Comparison of ENCODE assay signal across 1 cellular context in genomic region chr10:124093076-124093773, GRCh38.
A peak's percentile ranks its signal among the peaks of the same experiment; 100 is the strongest.
TF ChIP-seq lines count a peak whose summit lies in the region.

A gene with protein sequence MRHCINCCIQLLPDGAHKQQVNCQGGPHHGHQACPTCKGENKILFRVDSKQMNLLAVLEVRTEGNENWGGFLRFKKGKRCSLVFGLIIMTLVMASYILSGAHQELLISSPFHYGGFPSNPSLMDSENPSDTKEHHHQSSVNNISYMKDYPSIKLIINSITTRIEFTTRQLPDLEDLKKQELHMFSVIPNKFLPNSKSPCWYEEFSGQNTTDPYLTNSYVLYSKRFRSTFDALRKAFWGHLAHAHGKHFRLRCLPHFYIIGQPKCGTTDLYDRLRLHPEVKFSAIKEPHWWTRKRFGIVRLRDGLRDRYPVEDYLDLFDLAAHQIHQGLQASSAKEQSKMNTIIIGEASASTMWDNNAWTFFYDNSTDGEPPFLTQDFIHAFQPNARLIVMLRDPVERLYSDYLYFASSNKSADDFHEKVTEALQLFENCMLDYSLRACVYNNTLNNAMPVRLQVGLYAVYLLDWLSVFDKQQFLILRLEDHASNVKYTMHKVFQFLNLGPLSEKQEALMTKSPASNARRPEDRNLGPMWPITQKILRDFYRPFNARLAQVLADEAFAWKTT (minus strand): TSS chr10:124093598. CDS start chr10:124046212, 47,386 bp downstream.

TF ChIP-seq in HepG2, 621 proteins besides CTCF, POLR2A, EP300 and RAD21 (continued from another document and continues in another):
- TF ChIP-seq ZNF407 (CRISPR knock-in tag; IDR thresholded peaks at IDR 0.05; ENCODE audit: not compliant biosample characterization) (no peak), SRF (IDR thresholded peaks at IDR 0.05; ENCODE audit: low read depth, low read length) (no peak), REXO4 (CRISPR knock-in tag; IDR thresholded peaks at IDR 0.05; ENCODE audit: borderline replicate concordance) (no peak), HOXA3 (CRISPR knock-in tag; IDR thresholded peaks at IDR 0.05) (peak; percentile 59; the same call in 1 of the 2 replicates), BHLHE40 (IDR thresholded peaks at IDR 0.05; ENCODE audit: low read length) (peak; percentile 57), JUNB (CRISPR knock-in tag; IDR thresholded peaks at IDR 0.05; ENCODE audit: borderline replicate concordance) (no peak), HMG20A (CRISPR knock-in tag; IDR thresholded peaks at IDR 0.05; ENCODE audit: borderline replicate concordance) (peak; percentile 44; the same call in 1 of the 2 replicates), ZNF354B (CRISPR knock-in tag; IDR thresholded peaks at IDR 0.05) (no peak), GTF3A (CRISPR knock-in tag; conservative IDR thresholded peaks at IDR 0.05) (no peak), KDM5A (IDR thresholded peaks at IDR 0.05; ENCODE audit: borderline replicate concordance, low read length) (no peak), ZNF792 (CRISPR knock-in tag; IDR thresholded peaks at IDR 0.05) (peak; percentile 21; the same call in 1 of the 2 replicates), BORCS8-MEF2B (CRISPR knock-in tag; IDR thresholded peaks at IDR 0.05) (no peak), ATF7 (IDR thresholded peaks at IDR 0.05) (no peak), ATF7 (CRISPR knock-in tag; IDR thresholded peaks at IDR 0.05) (no peak), ADNP (CRISPR knock-in tag; IDR thresholded peaks at IDR 0.05) (no peak), KLF6 (CRISPR knock-in tag; IDR thresholded peaks at IDR 0.05) (no peak), ZNF329 (CRISPR knock-in tag; IDR thresholded peaks at IDR 0.05; ENCODE audit: low read depth) (0 out of 2 replicates have a peak, but pooled peaks have one; percentile 23), ZNF264 (CRISPR knock-in tag; IDR thresholded peaks at IDR 0.05) (no peak), SNRNP70 (IDR thresholded peaks at IDR 0.05; ENCODE audit: low read depth, low read length) (no peak), SUZ12 (IDR thresholded peaks at IDR 0.05; ENCODE audit: low read depth, low read length) (no peak), ARNT (IDR thresholded peaks at IDR 0.05) (no peak), MTA3 (CRISPR knock-in tag; IDR thresholded peaks at IDR 0.05) (no peak), ZNF225 (CRISPR knock-in tag; IDR thresholded peaks at IDR 0.05) (no peak), MYNN (CRISPR knock-in tag; IDR thresholded peaks at IDR 0.05; ENCODE audit: low read depth) (no peak), ZNF839 (CRISPR knock-in tag; IDR thresholded peaks at IDR 0.05; ENCODE audit: borderline replicate concordance) (no peak), SMARCC2 (IDR thresholded peaks at IDR 0.05) (no peak), ZBTB44 (CRISPR knock-in tag; IDR thresholded peaks at IDR 0.05) (no peak), BCL3 (CRISPR knock-in tag; IDR thresholded peaks at IDR 0.05) (no peak), ZNF30 (CRISPR knock-in tag; IDR thresholded peaks at IDR 0.05) (no peak), ZNF879 (CRISPR knock-in tag; IDR thresholded peaks at IDR 0.05) (no peak), NFE2 (CRISPR knock-in tag; IDR thresholded peaks at IDR 0.05) (no peak), ZKSCAN8 (CRISPR knock-in tag; IDR thresholded peaks at IDR 0.05; ENCODE audit: borderline replicate concordance) (no peak), PCBP1 (IDR thresholded peaks at IDR 0.05; ENCODE audit: borderline replicate concordance, low read depth, low read length) (no peak; the same call in 1 of the 2 replicates)
- TF ChIP-seq, protein P1, sequence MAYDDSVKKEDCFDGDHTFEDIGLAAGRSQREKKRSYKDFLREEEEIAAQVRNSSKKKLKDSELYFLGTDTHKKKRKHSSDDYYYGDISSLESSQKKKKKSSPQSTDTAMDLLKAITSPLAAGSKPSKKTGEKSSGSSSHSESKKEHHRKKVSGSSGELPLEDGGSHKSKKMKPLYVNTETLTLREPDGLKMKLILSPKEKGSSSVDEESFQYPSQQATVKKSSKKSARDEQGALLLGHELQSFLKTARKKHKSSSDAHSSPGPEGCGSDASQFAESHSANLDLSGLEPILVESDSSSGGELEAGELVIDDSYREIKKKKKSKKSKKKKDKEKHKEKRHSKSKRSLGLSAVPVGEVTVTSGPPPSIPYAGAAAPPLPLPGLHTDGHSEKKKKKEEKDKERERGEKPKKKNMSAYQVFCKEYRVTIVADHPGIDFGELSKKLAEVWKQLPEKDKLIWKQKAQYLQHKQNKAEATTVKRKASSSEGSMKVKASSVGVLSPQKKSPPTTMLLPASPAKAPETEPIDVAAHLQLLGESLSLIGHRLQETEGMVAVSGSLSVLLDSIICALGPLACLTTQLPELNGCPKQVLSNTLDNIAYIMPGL (CRISPR knock-in tag; IDR thresholded peaks at IDR 0.05; ENCODE audit: borderline replicate concordance in 1 of 2, low read depth in 1 of 2): peak in 1 of 2 experiments; percentile 12; a peak in 1 of 4 replicates
- TF ChIP-seq, protein P2, sequence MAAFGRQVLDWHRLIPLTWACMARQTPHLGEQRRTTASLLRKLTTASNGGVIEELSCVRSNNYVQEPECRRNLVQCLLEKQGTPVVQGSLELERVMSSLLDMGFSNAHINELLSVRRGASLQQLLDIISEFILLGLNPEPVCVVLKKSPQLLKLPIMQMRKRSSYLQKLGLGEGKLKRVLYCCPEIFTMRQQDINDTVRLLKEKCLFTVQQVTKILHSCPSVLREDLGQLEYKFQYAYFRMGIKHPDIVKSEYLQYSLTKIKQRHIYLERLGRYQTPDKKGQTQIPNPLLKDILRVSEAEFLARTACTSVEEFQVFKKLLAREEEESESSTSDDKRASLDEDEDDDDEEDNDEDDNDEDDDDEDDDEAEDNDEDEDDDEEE (CRISPR knock-in tag; IDR thresholded peaks at IDR 0.05): no peak
- TF ChIP-seq, protein P3, sequence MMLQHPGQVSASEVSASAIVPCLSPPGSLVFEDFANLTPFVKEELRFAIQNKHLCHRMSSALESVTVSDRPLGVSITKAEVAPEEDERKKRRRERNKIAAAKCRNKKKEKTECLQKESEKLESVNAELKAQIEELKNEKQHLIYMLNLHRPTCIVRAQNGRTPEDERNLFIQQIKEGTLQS (CRISPR knock-in tag; IDR thresholded peaks at IDR 0.05): 0 out of 2 replicates have a peak, but pooled peaks have one; percentile 15
- TF ChIP-seq, protein P4, sequence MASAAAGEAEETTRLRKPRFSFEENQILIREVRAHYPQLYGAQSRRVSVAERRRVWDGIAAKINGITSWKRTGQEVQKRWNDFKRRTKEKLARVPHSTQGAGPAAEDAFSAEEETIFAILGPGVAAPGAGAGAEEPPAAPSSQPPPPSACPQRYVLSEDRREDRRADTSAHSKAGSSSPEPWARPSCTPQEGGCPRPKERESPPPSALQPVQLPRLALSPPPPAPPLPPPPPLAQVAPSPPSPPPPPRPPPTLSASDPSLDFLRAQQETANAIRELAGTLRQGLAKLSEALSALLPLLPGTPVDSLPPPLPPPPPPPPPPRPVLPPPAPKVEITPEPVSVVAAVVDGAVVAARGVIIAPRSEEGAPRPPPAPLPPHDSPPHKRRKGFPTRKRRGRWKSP (CRISPR knock-in tag; IDR thresholded peaks at IDR 0.05): 0 out of 2 replicates have a peak, but pooled peaks have one; percentile 16
- TF ChIP-seq, protein P5, sequence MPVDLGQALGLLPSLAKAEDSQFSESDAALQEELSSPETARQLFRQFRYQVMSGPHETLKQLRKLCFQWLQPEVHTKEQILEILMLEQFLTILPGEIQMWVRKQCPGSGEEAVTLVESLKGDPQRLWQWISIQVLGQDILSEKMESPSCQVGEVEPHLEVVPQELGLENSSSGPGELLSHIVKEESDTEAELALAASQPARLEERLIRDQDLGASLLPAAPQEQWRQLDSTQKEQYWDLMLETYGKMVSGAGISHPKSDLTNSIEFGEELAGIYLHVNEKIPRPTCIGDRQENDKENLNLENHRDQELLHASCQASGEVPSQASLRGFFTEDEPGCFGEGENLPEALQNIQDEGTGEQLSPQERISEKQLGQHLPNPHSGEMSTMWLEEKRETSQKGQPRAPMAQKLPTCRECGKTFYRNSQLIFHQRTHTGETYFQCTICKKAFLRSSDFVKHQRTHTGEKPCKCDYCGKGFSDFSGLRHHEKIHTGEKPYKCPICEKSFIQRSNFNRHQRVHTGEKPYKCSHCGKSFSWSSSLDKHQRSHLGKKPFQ (CRISPR knock-in tag; IDR thresholded peaks at IDR 0.05; ENCODE audit: insufficient replicate concordance): no peak
- TF ChIP-seq, protein P6, sequence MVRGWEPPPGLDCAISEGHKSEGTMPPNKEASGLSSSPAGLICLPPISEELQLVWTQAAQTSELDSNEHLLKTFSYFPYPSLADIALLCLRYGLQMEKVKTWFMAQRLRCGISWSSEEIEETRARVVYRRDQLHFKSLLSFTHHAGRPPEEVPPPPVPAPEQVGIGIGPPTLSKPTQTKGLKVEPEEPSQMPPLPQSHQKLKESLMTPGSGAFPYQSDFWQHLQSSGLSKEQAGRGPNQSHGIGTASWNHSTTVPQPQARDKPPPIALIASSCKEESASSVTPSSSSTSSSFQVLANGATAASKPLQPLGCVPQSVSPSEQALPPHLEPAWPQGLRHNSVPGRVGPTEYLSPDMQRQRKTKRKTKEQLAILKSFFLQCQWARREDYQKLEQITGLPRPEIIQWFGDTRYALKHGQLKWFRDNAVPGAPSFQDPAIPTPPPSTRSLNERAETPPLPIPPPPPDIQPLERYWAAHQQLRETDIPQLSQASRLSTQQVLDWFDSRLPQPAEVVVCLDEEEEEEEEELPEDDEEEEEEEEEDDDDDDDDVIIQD (CRISPR knock-in tag; IDR thresholded peaks at IDR 0.05; ENCODE audit: low read depth): no peak
- TF ChIP-seq, protein P7, sequence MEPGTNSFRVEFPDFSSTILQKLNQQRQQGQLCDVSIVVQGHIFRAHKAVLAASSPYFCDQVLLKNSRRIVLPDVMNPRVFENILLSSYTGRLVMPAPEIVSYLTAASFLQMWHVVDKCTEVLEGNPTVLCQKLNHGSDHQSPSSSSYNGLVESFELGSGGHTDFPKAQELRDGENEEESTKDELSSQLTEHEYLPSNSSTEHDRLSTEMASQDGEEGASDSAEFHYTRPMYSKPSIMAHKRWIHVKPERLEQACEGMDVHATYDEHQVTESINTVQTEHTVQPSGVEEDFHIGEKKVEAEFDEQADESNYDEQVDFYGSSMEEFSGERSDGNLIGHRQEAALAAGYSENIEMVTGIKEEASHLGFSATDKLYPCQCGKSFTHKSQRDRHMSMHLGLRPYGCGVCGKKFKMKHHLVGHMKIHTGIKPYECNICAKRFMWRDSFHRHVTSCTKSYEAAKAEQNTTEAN (CRISPR knock-in tag; conservative IDR thresholded peaks at IDR 0.05): no peak
